In genomic region chr19:2629491-2630351, GRCh38 we compare ENCODE assay signal across 1 cellular context.
TF ChIP-seq lines count a peak whose summit lies in the region.

No MANE protein-coding gene starts in this region.

TF ChIP-seq in HepG2, 621 proteins besides CTCF, POLR2A, EP300 and RAD21 (continued from another document and continues in another):
- TF ChIP-seq ZBTB40 (IDR thresholded peaks at IDR 0.05) (no peak), ZBTB40 (CRISPR knock-in tag; IDR thresholded peaks at IDR 0.05) (peak; percentile 71; the same call in 1 of the 2 replicates), ELF3 (CRISPR knock-in tag; IDR thresholded peaks at IDR 0.05) (peak; percentile 90), PATZ1 (CRISPR knock-in tag; IDR thresholded peaks at IDR 0.05) (peak; percentile 60; the same call in 1 of the 2 replicates), ZBTB33 (CRISPR knock-in tag; IDR thresholded peaks at IDR 0.05) (no peak), TFE3 (CRISPR knock-in tag; IDR thresholded peaks at IDR 0.05) (peak; percentile 58; the same call in 1 of the 2 replicates), SAP130 (CRISPR knock-in tag; IDR thresholded peaks at IDR 0.05; ENCODE audit: low read depth) (peak; percentile 46), SRSF1 (optimal IDR thresholded peaks at IDR 0.05; ENCODE audit: low read depth, low read length) (no peak), RFX1 (IDR thresholded peaks at IDR 0.05) (no peak), HIC2 (CRISPR knock-in tag; IDR thresholded peaks at IDR 0.05; ENCODE audit: low read depth) (peak; percentile 78; the same call in 1 of the 2 replicates), CC2D1A (CRISPR knock-in tag; IDR thresholded peaks at IDR 0.05) (no peak), PBX2 (CRISPR knock-in tag; IDR thresholded peaks at IDR 0.05) (no peak), MYPOP (CRISPR knock-in tag; IDR thresholded peaks at IDR 0.05) (no peak), ZNF75D (CRISPR knock-in tag; IDR thresholded peaks at IDR 0.05; ENCODE audit: borderline replicate concordance) (no peak), ZNF652 (CRISPR knock-in tag; IDR thresholded peaks at IDR 0.05; ENCODE audit: borderline replicate concordance, low read depth) (no peak), HNF4A (CRISPR knock-in tag; IDR thresholded peaks at IDR 0.05) (peak; percentile 58), HES4 (CRISPR knock-in tag; IDR thresholded peaks at IDR 0.05; ENCODE audit: borderline replicate concordance) (no peak), ZNF784 (CRISPR knock-in tag; IDR thresholded peaks at IDR 0.05; ENCODE audit: borderline replicate concordance) (no peak), RERE (CRISPR knock-in tag; IDR thresholded peaks at IDR 0.05; ENCODE audit: low read depth) (no peak), HMGA1 (CRISPR knock-in tag; conservative IDR thresholded peaks at IDR 0.05) (no peak), MAX (IDR thresholded peaks at IDR 0.05) (peak; percentile 41; the same call in 1 of the 2 replicates), ZNF737 (CRISPR knock-in tag; IDR thresholded peaks at IDR 0.05; ENCODE audit: borderline replicate concordance) (no peak), NR2F6 (IDR thresholded peaks at IDR 0.05) (no peak), NR2F6 (CRISPR knock-in tag; IDR thresholded peaks at IDR 0.05) (peak; percentile 35), EED (CRISPR knock-in tag; IDR thresholded peaks at IDR 0.05) (no peak), GABPA (IDR thresholded peaks at IDR 0.05; ENCODE audit: low read depth, low read length) (no peak), GABPA (CRISPR knock-in tag; IDR thresholded peaks at IDR 0.05; ENCODE audit: low read depth) (0 out of 2 replicates have a peak, but pooled peaks have one; percentile 20)
